In the genomic region with DNA sequence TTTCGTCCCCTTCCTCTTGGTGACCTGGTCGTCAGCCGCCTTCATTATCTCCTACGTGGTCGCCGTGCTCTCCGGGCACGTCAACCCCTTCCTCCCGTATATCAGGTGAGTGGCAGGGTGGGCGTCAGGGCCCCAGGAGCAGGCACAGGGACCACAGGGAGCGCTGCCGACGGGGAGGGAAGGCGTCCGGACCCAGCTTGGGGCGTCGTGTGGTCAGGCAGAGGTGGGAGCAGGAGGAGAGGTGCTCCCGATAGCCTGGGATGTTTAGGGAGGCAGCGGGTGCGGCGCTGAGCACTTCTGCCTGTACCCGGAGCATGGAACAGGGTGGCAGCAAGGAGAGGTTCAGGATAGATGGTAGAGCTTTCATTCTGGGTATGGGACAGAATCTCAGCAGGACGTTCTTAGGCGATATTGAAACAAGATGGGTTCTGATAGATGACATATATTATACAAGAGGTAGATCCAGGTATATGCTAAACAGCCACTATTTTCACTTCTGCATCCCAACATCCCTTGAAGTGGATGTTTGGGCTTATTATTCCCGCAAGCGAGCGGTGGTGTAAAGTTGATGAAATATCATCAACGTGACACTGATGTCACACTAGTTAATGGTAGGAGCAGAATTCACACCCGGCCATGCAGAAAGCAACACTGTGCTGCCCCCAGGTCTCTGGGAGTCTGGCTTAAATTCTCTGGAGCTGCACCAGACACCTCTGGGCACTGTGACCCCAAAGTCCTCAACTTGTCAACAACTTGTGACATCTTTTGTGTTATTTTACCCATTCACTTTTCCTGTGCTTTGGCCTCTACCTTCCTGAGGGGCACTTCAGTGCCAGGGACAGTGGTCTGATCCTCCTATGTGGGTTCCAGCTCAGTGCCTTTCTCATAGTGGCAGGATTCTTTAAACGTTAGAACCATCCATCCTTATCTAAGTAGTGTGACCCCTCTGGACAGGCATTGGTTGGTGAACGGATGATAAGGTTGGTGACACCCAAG, we compare ENCODE assay signal across 8 cellular contexts. TPM values are rescaled to one million over a fixed set of nuclear protein-coding genes. Genes with fewer than 3 reads are reported as not detected.
DNase-seq lines count a peak whose midpoint lies in the region; ATAC-seq and TF ChIP-seq lines count a peak whose summit lies in the region.

No MANE protein-coding gene starts in this region.

- peaks cover 22% of the 10 kb centered on the region for H3K27me3 ChIP-seq in HUES64 (ENCODE audit: insufficient read depth, low read length)
- peaks cover 17% of the 10 kb centered on the region for H3K27me3 ChIP-seq in cardiac muscle cell
- no peaks in the 10 kb centered on the region for H3K27me3 ChIP-seq in prostate gland (replicated peaks; ENCODE audit: insufficient read depth)

- peaks cover 3% of the 10 kb centered on the region for H3K27me3 Mint-ChIP-seq in activated T-cell treated with anti-CD3 and anti-CD28 coated beads, Interleukin-2, amount 50 U/mL, for 24 hours

- peak overlapping the region; percentile 89 for H3K9ac ChIP-seq in HUES64 (ENCODE audit: low read depth, low read length)

- H3K4me1 ChIP-seq in HUES64 (ENCODE audit: insufficient read depth, low read length) (no peaks in the 10 kb centered on the region), cardiac muscle cell (ENCODE audit: low read depth) (no peaks in the 10 kb centered on the region), prostate gland (replicated peaks) (no peaks in the 10 kb centered on the region)

- no peak overlapping the region for H3K27ac ChIP-seq in HUES64 (ENCODE audit: low read depth, low read length)
- H3K27ac ChIP-seq in cardiac muscle cell = no peak overlapping the region
- peak overlapping the region; percentile 80 to 93 for H3K27ac ChIP-seq in prostate gland

- TF ChIP-seq POLR2A in prostate gland (IDR thresholded peaks at IDR 0.05) = no peak

- H3K4me3 ChIP-seq in HUES64 (ENCODE audit: low read length) (peak overlapping the region; percentile 84), cardiac muscle cell (peak overlapping the region; percentile 47), prostate gland (peak overlapping the region; percentile 48 to 76)

- H3K9me3 ChIP-seq in HUES64 (ENCODE audit: insufficient read depth, low read depth, low read length) (no peaks in the 10 kb centered on the region), cardiac muscle cell (ENCODE audit: low read depth) (no peaks in the 10 kb centered on the region), prostate gland (no peaks in the 10 kb centered on the region)

- DNase-seq in EH (ENCODE audit: low read depth) (peak; percentile 52), cardiac muscle cell (ENCODE audit: low read depth in 1 of 2, low spot score in 1 of 2) (peak; percentile 1 to 34), prostate gland (ENCODE audit: low spot score) (peak; percentile 15), NCI-H2227 treated with DMSO at 0.1 percent for 48 hours (lab: John Stamatoyannopoulos, UW) (no peak)
- no peak for DNase-seq in activated T-cell treated with anti-CD3 and anti-CD28 coated beads, Interleukin-2, amount 50 U/mL, for 24 hours
- DNase-seq in stimulated activated CD8-positive, alpha-beta memory T cell treated with anti-CD3 and anti-CD28 coated beads, Interleukin-4, amount 100 ng/mL, for 48 hours = no peak

- H3K9me3 Mint-ChIP-seq in activated T-cell treated with anti-CD3 and anti-CD28 coated beads, Interleukin-2, amount 50 U/mL, for 24 hours = no peaks in the 10 kb centered on the region

- H3K36me3 ChIP-seq in HUES64 (ENCODE audit: insufficient read depth, low read length) (no peaks in the 10 kb centered on the region), cardiac muscle cell (no peaks in the 10 kb centered on the region), prostate gland (no peaks in the 10 kb centered on the region)

- H3K27ac Mint-ChIP-seq in activated T-cell treated with anti-CD3 and anti-CD28 coated beads, Interleukin-2, amount 50 U/mL, for 24 hours = peak overlapping the region; percentile 92

- ATAC-seq in GM21423 (IDR thresholded peaks at IDR 0.05; ENCODE audit: unreplicated experiment) = peak; percentile 18

- peaks cover 17% of the 10 kb centered on the region for H3K4me1 Mint-ChIP-seq in activated T-cell treated with anti-CD3 and anti-CD28 coated beads, Interleukin-2, amount 50 U/mL, for 24 hours (ENCODE audit: low read depth)

- TF ChIP-seq CTCF in cardiac muscle cell (IDR thresholded peaks at IDR 0.05; ENCODE audit: low read depth, low read length) (no peak), prostate gland (IDR thresholded peaks at IDR 0.05) (no peak)

- intact Hi-C loops in prostate gland (cut with DNase I) = no loop called here

- 19% methylated on average over 27 of the region's 31 CpGs for WGBS in HUES64
- 21% methylated on average over 20 of the region's 31 CpGs for WGBS in prostate gland

- H3K36me3 Mint-ChIP-seq in activated T-cell treated with anti-CD3 and anti-CD28 coated beads, Interleukin-2, amount 50 U/mL, for 24 hours (ENCODE audit: low read depth) = no peaks in the 10 kb centered on the region

- H3K4me3 Mint-ChIP-seq in activated T-cell treated with anti-CD3 and anti-CD28 coated beads, Interleukin-2, amount 50 U/mL, for 24 hours = peak overlapping the region; percentile 83

RNA-seq across cellular contexts. Expression of gene DRAM1, which starts 0.7 kb away (rescaled TPM):
- 4.3 TPM for polyA plus RNA-seq in HUES64 (2013, experiment 1 of 2)
- 4.6 TPM for polyA plus RNA-seq in HUES64 (2013, experiment 2 of 2)
- total RNA-seq in cardiac muscle cell = 0.04 and 0.06 TPM in 2 replicates
- polyA plus RNA-seq in cardiac muscle cell = 0.16 and 0.56 TPM in 2 replicates
- 10 to 100 TPM; 12.8 to 13.1 TPM for total RNA-seq in prostate gland

RNA-seq across cellular contexts. Expression of gene GNPTAB, which starts 47.4 kb away (rescaled TPM):
- polyA plus RNA-seq in HUES64 (2013, experiment 1 of 2) = 14.5 TPM
- 13.4 TPM for polyA plus RNA-seq in HUES64 (2013, experiment 2 of 2)
- 4.7 and 6.2 TPM in 2 replicates for total RNA-seq in cardiac muscle cell
- polyA plus RNA-seq in cardiac muscle cell = 4.0 and 8.6 TPM in 2 replicates
- total RNA-seq in prostate gland = 10 to 100 TPM; 49.9 to 52.7 TPM

Comparison
In these comparisons a context has a peak if more than half of its experiments do, and no peak if none do; other contexts are left out.
1. DNase-seq: peak in EH (single experiment), cardiac muscle cell (2 of 2) and prostate gland (single experiment); none in activated T-cell treated with anti-CD3 and anti-CD28 coated beads, Interleukin-2, amount 50 U/mL, for 24 hours (single experiment), NCI-H2227 treated with DMSO at 0.1 percent for 48 hours (single experiment) and stimulated activated CD8-positive, alpha-beta memory T cell treated with anti-CD3 and anti-CD28 coated beads, Interleukin-4, amount 100 ng/mL, for 48 hours (single experiment).
2. H3K27ac ChIP-seq: peak in prostate gland (2 of 2); none in HUES64 (single experiment) and cardiac muscle cell (single experiment).
3. RNA of gene DRAM1, which starts 0.7 kb away (total RNA-seq): 12.8 to 13.1 TPM in prostate gland; 0.04 to 0.06 TPM in cardiac muscle cell; every median in the first group is over 10 times any median in the second.
4. Peak in every context shown above with its lines, with median percentiles within 50 percentile points of each other: H3K4me3 ChIP-seq.